ENCODE assay signal across 8 cellular contexts in the genomic region with DNA sequence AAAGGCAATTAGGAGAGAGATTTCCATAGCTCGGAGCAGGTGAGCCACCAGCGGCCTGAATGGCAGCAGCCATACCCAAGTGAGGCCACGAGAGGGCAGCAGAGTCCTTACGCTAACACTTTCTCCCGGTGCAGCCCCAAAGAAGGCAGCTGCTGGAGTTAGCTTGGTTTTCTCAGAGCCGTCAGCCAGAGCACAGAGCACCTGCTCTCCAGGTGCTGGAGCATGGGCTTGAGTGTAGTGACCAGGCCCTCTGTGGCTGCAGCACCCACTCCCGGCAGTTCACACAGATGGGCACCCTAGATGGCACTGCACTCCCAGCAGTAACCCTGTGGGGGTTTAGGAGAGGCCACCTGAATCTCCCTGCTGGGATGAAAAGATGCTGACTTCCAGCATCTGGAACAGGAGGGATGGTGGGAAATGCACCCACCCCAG. TPM values are rescaled to one million over a fixed set of nuclear protein-coding genes. Genes with fewer than 3 reads are reported as not detected.
A peak's percentile ranks its signal among the peaks of the same experiment; 100 is the strongest.
DNase-seq lines count a peak whose midpoint lies in the region; ATAC-seq and TF ChIP-seq lines count a peak whose summit lies in the region.

No MANE protein-coding gene starts in this region.

- H3K27ac ChIP-seq in colonic mucosa, result no peak overlapping the region
- no peak overlapping the region for H3K27ac ChIP-seq in left lung

- DNase-seq in NCI-H510A treated with DMSO at 0.1 percent for 48 hours (lab: John Stamatoyannopoulos, UW) (peak; percentile 96), colonic mucosa (peak; percentile 90), left lung (peak; percentile 86 to 93)
- DNase-seq in activated CD4-positive, alpha-beta T cell treated with anti-CD3 and anti-CD28 coated beads for 48 hours, result peak; percentile 89
- DNase-seq in stimulated activated CD4-positive, alpha-beta T cell treated with anti-CD3 and anti-CD28 coated beads, Interleukin-4, amount 100 ng/mL, for 48 hours (ENCODE audit: low read depth in 2 of 2), result peak; percentile 74 to 86

- peak overlapping the region in 1 of 2 donors; percentile 7 for H3K9ac ChIP-seq in colonic mucosa (ENCODE audit: low read depth in 2 of 2, low read length in 2 of 2)

- H3K9me3 ChIP-seq in colonic mucosa (no peaks in the 10 kb centered on the region), left lung (no peaks in the 10 kb centered on the region)

- H3K4me3 ChIP-seq in colonic mucosa (no peak overlapping the region), left lung (no peak overlapping the region)

- H3K4me1 ChIP-seq in colonic mucosa, result peaks cover 8% of the 10 kb centered on the region
- peaks cover 7 to 40% of the 10 kb centered on the region in 2 donors for H3K4me1 ChIP-seq in left lung

- no peaks in the 10 kb centered on the region for H3K27me3 ChIP-seq in colonic mucosa
- no peaks in the 10 kb centered on the region for H3K27me3 ChIP-seq in left lung

- ATAC-seq in GM18498 (IDR thresholded peaks at IDR 0.05; ENCODE audit: unreplicated experiment), result peak; percentile 72
- peak; percentile 62 for ATAC-seq in HG03439 (IDR thresholded peaks at IDR 0.05; ENCODE audit: unreplicated experiment)
- ATAC-seq in left lung, result peak; percentile 86
- ATAC-seq in HG03095 (IDR thresholded peaks at IDR 0.05; ENCODE audit: unreplicated experiment), result no peak

- TF ChIP-seq CTCF in colonic mucosa (IDR thresholded peaks at IDR 0.05), result peak; percentile 100
- TF ChIP-seq CTCF in left lung (IDR thresholded peaks at IDR 0.05), result peak; percentile 97 to 99

- intact Hi-C loops in colonic mucosa (cut with DNase I) (loop anchor here (1.0 to 10.0 kb wide), 2 partner anchors 51 to 211 kb away; no protein-coding TSS in a partner anchor), left lung (cut with DNase I) (loop anchor here (2.0 to 5.0 kb wide), 2 partner anchors 49 to 51 kb away; partner anchors contain the start of gene NUAK2 (in 1 of the 2))

- H3K36me3 ChIP-seq in colonic mucosa, result no peaks in the 10 kb centered on the region
- no peaks in the 10 kb centered on the region for H3K36me3 ChIP-seq in left lung

RNA-seq across cellular contexts. Expression of gene TMCC2, which starts 45.8 kb away (rescaled TPM):
- total RNA-seq in colonic mucosa (under 1 TPM; 0.25 to 0.88 TPM), left lung (1 to 10 TPM; 3.4 TPM)

RNA-seq across cellular contexts. Expression of gene NUAK2, which starts 48.0 kb away (rescaled TPM):
- total RNA-seq in colonic mucosa, result 10 to 100 TPM; 21.2 to 27.2 TPM
- 10 to 100 TPM; 10.3 to 12.3 TPM for total RNA-seq in left lung
